Comparison of ENCODE assay signal across 8 cellular contexts in genomic region chr6:116682334-116682712, GRCh38. TPM values are rescaled to one million over a fixed set of nuclear protein-coding genes. Genes with fewer than 3 reads are reported as not detected.
DNase-seq lines count a peak whose midpoint lies in the region; ATAC-seq and TF ChIP-seq lines count a peak whose summit lies in the region.

No MANE protein-coding gene starts in this region.

- peaks cover 57% of the 10 kb centered on the region for H3K79me2 ChIP-seq in OCI-LY7 (ENCODE audit: insufficient read depth, low read depth, low read length)

- peak overlapping the region; percentile 97 for H3K4me3 Mint-ChIP-seq in activated naive CD8-positive, alpha-beta T cell treated with anti-CD3 and anti-CD28 coated beads, Interleukin-2, amount 10 ng/mL, durations not matched to agents 7 days and 5 days
- peak overlapping the region; percentile 95 to 98 (median 97) for H3K4me3 Mint-ChIP-seq in immature natural killer cell

- no peaks in the 10 kb centered on the region for H3K9me3 ChIP-seq in OCI-LY7 (ENCODE audit: low read length)

- peaks cover 29% of the 10 kb centered on the region for H3K36me3 Mint-ChIP-seq in activated naive CD8-positive, alpha-beta T cell treated with anti-CD3 and anti-CD28 coated beads, Interleukin-2, amount 10 ng/mL, durations not matched to agents 7 days and 5 days
- peaks cover 10 to 14% (median 10%) of the 10 kb centered on the region in 3 donors for H3K36me3 Mint-ChIP-seq in immature natural killer cell

- peak overlapping the region; percentile 85 for H3K27ac Mint-ChIP-seq in activated naive CD8-positive, alpha-beta T cell treated with anti-CD3 and anti-CD28 coated beads, Interleukin-2, amount 10 ng/mL, durations not matched to agents 7 days and 5 days
- peak overlapping the region; percentile 87 to 98 (median 94) for H3K27ac Mint-ChIP-seq in immature natural killer cell

- no peak overlapping the region for H2AFZ ChIP-seq in OCI-LY7 (ENCODE audit: low read length)

- peaks cover 16% of the 10 kb centered on the region for H3K36me3 ChIP-seq in OCI-LY7 (ENCODE audit: insufficient read depth, low read length)

- POLR2A ChIA-PET in OCI-LY7 (lab: Charles Lee), result interaction anchor here (1.5 to 2.9 kb wide), 3 partner anchors 11 to 112 kb away, joined by 7 to 12 read pairs (median 8); partner anchors contain the start of gene RWDD1
- POLR2A ChIA-PET in activated naive CD8-positive, alpha-beta T cell treated with anti-CD3 and anti-CD28 coated beads, Interleukin-2, amount 10 ng/mL, durations not matched to agents 7 days and 5 days (lab: Charles Lee), result interaction anchor here (0.6 to 3.1 kb wide), 3 partner anchors 14 to 111 kb away, joined by 3 to 23 read pairs (median 14); partner anchors contain the start of genes RWDD1 and ZUP1

- peak overlapping the region; percentile 65 for H3K4me2 ChIP-seq in OCI-LY7 (ENCODE audit: low read length)

- TF ChIP-seq CTCF in OCI-LY7 (conservative IDR thresholded peaks at IDR 0.05; ENCODE audit: low read length), result no peak

- intact Hi-C loops in OCI-LY7 (cut with micrococcal nuclease; ENCODE audit: unreplicated experiment), result loop anchor here (5.0 kb wide), 1 partner anchor 325 kb away; no protein-coding TSS in a partner anchor

- no peaks in the 10 kb centered on the region for H3K9me3 Mint-ChIP-seq in activated naive CD8-positive, alpha-beta T cell treated with anti-CD3 and anti-CD28 coated beads, Interleukin-2, amount 10 ng/mL, durations not matched to agents 7 days and 5 days
- H3K9me3 Mint-ChIP-seq in immature natural killer cell, result no peaks in the 10 kb centered on the region

- no peaks in the 10 kb centered on the region for H3K9me2 ChIP-seq in OCI-LY7 (ENCODE audit: insufficient read depth, low read length)

- peaks cover 24% of the 10 kb centered on the region for H3K4me1 Mint-ChIP-seq in activated naive CD8-positive, alpha-beta T cell treated with anti-CD3 and anti-CD28 coated beads, Interleukin-2, amount 10 ng/mL, durations not matched to agents 7 days and 5 days
- peaks cover 54 to 63% of the 10 kb centered on the region in 2 donors for H3K4me1 Mint-ChIP-seq in immature natural killer cell

- peak; percentile 32 for ATAC-seq in HG02938 (IDR thresholded peaks at IDR 0.05; ENCODE audit: unreplicated experiment)
- ATAC-seq in activated naive CD8-positive, alpha-beta T cell treated with anti-CD3 and anti-CD28 coated beads, Interleukin-2, amount 10 ng/mL, durations not matched to agents 7 days and 5 days (ENCODE audit: low read depth), result peak; percentile 27

- 0 out of 2 replicates have a peak, but pooled peaks cover 5% of the 10 kb centered on the region for H4K20me1 ChIP-seq in OCI-LY7 (ENCODE audit: insufficient read depth, low read length)

- DNase-seq in stimulated activated CD4-positive, alpha-beta T cell treated with anti-CD3 and anti-CD28 coated beads, Interleukin-12 subunit alpha, Interleukin-12 subunit beta, amount 100 ng/mL, for 48 hours (ENCODE audit: low read depth in 2 of 3, low spot score in 1 of 3), result peak; percentile 15 to 25 (median 19)
- no peak for DNase-seq in stimulated activated CD4-positive, alpha-beta T cell treated with anti-CD3 and anti-CD28 coated beads, Interleukin-4, amount 100 ng/mL, for 1 hour
- DNase-seq in OCI-LY7 (ENCODE audit: low spot score) (peak; percentile 20), immature natural killer cell (peak in 2 of 3 donors; percentile 32 to 56), LoVo (ENCODE audit: low spot score) (no peak)
- DNase-seq in activated naive CD8-positive, alpha-beta T cell treated with anti-CD3 and anti-CD28 coated beads, Interleukin-2, amount 10 ng/mL, durations not matched to agents 7 days and 5 days, result no peak
- peak; percentile 17 to 24 for DNase-seq in stimulated activated CD8-positive, alpha-beta memory T cell treated with anti-CD3 and anti-CD28 coated beads, Interleukin-7, amount 100 ng/mL, for 4 hours (ENCODE audit: low read depth in 2 of 2)

- H3K27me3 Mint-ChIP-seq in activated naive CD8-positive, alpha-beta T cell treated with anti-CD3 and anti-CD28 coated beads, Interleukin-2, amount 10 ng/mL, durations not matched to agents 7 days and 5 days, result no peaks in the 10 kb centered on the region
- peaks cover 0 to 12% (median 2%) of the 10 kb centered on the region in 3 donors for H3K27me3 Mint-ChIP-seq in immature natural killer cell (ENCODE audit: low read depth in 3 of 3)

- H3K27ac ChIP-seq in OCI-LY7 (ENCODE audit: low read depth, low read length, poor library complexity, severe bottlenecking), result no peak overlapping the region

- CTCF ChIA-PET in OCI-LY7 (lab: Charles Lee; ENCODE audit: unreplicated experiment), result no interaction called here

- peak overlapping the region; percentile 82 for H3K4me3 ChIP-seq in OCI-LY7 (ENCODE audit: low read depth, low read length, poor library complexity, severe bottlenecking)

- peaks cover 19% of the 10 kb centered on the region for H3K4me1 ChIP-seq in OCI-LY7 (ENCODE audit: insufficient read depth, low read length, poor library complexity, severe bottlenecking)

- no TSS peak for BruUV-seq in OCI-LY7 (replicated peaks; lab: Mats Ljungman, UMichigan)

RNA-seq across cellular contexts. Expression of gene KPNA5, which starts 1.3 kb away (rescaled TPM):
- 10.3 and 12.4 TPM in 2 replicates for total RNA-seq in OCI-LY7 (2014; rRNA removed; shearing (Covaris generic))
- total RNA-seq in OCI-LY7 (2022), result 12.6 and 14.6 TPM in 2 replicates
- 10 to 100 TPM; 29.5 to 35.0 TPM for total RNA-seq in activated naive CD8-positive, alpha-beta T cell treated with anti-CD3 and anti-CD28 coated beads, Interleukin-2, amount 10 ng/mL, durations not matched to agents 7 days and 5 days
- 10 to 100 TPM in 1 of 3 donors, 1 to 10 TPM in 2; 5.7 to 19.0 (median 8.4) TPM for polyA plus RNA-seq in immature natural killer cell

RNA-seq across cellular contexts. Expression of gene ZUP1, which starts 13.8 kb away (rescaled TPM):
- total RNA-seq in OCI-LY7 (2014; rRNA removed; shearing (Covaris generic)), result 17.8 and 18.0 TPM in 2 replicates
- total RNA-seq in OCI-LY7 (2022), result 20.9 and 26.8 TPM in 2 replicates
- total RNA-seq in activated naive CD8-positive, alpha-beta T cell treated with anti-CD3 and anti-CD28 coated beads, Interleukin-2, amount 10 ng/mL, durations not matched to agents 7 days and 5 days, result 10 to 100 TPM; 18.4 to 20.8 TPM
- polyA plus RNA-seq in immature natural killer cell, result 1 to 10 TPM; 4.2 to 8.5 (median 4.6) TPM

Comparison
In these comparisons a context has a peak if more than half of its experiments do, and no peak if none do; other contexts are left out.
1. DNase-seq: peak in stimulated activated CD4-positive, alpha-beta T cell treated with anti-CD3 and anti-CD28 coated beads, Interleukin-12 subunit alpha, Interleukin-12 subunit beta, amount 100 ng/mL, for 48 hours (3 of 3), OCI-LY7 (single experiment), immature natural killer cell (2 of 3) and stimulated activated CD8-positive, alpha-beta memory T cell treated with anti-CD3 and anti-CD28 coated beads, Interleukin-7, amount 100 ng/mL, for 4 hours (2 of 2); none in stimulated activated CD4-positive, alpha-beta T cell treated with anti-CD3 and anti-CD28 coated beads, Interleukin-4, amount 100 ng/mL, for 1 hour (single experiment), activated naive CD8-positive, alpha-beta T cell treated with anti-CD3 and anti-CD28 coated beads, Interleukin-2, amount 10 ng/mL, durations not matched to agents 7 days and 5 days (single experiment) and LoVo (single experiment).